ENCODE assay signal across 15 cellular contexts in the genomic region with DNA sequence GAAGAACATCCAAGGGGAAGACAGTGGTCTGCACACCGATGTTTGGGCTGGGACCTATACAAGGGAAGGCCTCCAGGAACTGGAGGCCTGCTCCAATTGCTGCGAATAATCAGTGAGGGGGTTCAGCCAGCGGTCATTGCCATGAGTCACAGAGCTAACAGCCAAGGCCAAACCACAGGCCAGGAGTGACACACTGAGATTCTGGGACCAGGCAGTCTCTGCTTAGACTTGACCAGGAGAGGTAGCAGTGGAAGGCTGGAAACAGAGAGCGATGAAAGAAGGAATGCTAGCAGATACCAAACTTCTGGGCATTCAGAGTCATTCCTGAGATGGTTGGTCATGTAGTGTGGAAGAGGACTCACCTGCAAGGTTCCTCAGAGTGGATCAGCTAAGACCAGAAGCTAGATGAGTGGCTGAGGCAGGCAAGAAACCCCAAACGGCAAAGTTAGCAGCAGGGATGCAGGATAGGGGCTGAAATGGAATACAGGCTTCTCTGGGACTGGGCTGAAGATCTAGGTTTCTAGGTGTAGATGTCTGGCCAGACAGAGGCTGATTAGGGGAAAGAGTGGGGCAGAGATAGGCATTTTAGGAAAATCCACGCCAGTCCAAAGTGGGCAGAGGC. TPM values are rescaled to one million over a fixed set of nuclear protein-coding genes. Genes with fewer than 3 reads are reported as not detected.
A peak's percentile ranks its signal among the peaks of the same experiment; 100 is the strongest.
DNase-seq lines count a peak whose midpoint lies in the region; ATAC-seq, FAIRE-seq and TF ChIP-seq lines count a peak whose summit lies in the region.
"Had no signal": no experiment of that assay in that cellular context is flagged by ENCODE, and none has a peak within 500 bp of the region (broad histone marks: within the 10 kb centered on the region; RNA-seq: fewer than 3 reads in every experiment).

No MANE protein-coding gene starts in this region.

- no peaks in the 10 kb centered on the region for H3K36me3 Mint-ChIP-seq in chondrocyte (ENCODE audit: low read depth)
- H3K36me3 Mint-ChIP-seq: CD4-positive, CD25-positive, alpha-beta regulatory T cell had no signal

- ATAC-seq in esophagus mucosa (peak; percentile 68), pancreas (peak in 3 of 4 donors; percentile 42 to 71 (median 67)), GM19328 (IDR thresholded peaks at IDR 0.05; ENCODE audit: unreplicated experiment) (no peak)
- ATAC-seq: activated CD4-positive, CD25-positive, alpha-beta regulatory T cell treated with anti-CD3 and anti-CD28 coated beads, Interleukin-2, amount 50 U/mL, for 24 hours; stimulated activated naive CD8-positive, alpha-beta T cell treated with anti-CD3 and anti-CD28 coated beads, Interleukin-15, Interleukin-2, amounts not matched to agents 100 U/mL and 50 U/mL, for 24 hours had no signal

- POLR2A ChIA-PET in BJ (lab: Charles Lee), result no interaction called here

- H3K4me1 Mint-ChIP-seq in chondrocyte (ENCODE audit: low read depth), result no peaks in the 10 kb centered on the region
- H3K4me1 Mint-ChIP-seq: CD4-positive, CD25-positive, alpha-beta regulatory T cell had no signal

- no peak overlapping the region for H3K27ac ChIP-seq in pancreas
- H3K27ac ChIP-seq: Peyer's patch had no signal

- no peaks in the 10 kb centered on the region for H3K4me1 ChIP-seq in pancreas
- H3K4me1 ChIP-seq: Peyer's patch had no signal

- WGBS in pancreas, 2 donors, result 75 to 77% methylated on average over 6 of the region's 6 CpGs

- H3K27ac Mint-ChIP-seq in chondrocyte (ENCODE audit: unreplicated experiment), result no peak overlapping the region
- H3K27ac Mint-ChIP-seq: CD4-positive, CD25-positive, alpha-beta regulatory T cell had no signal

- H3K27me3 ChIP-seq in BJ (ENCODE audit: control insufficient read depth, insufficient read depth, low read length) (no peaks in the 10 kb centered on the region), pancreas (peaks cover 0 to 5% (median 0%) of the 10 kb centered on the region in 4 donors)
- H3K27me3 ChIP-seq: Peyer's patch had no signal

- H3K36me3 ChIP-seq in BJ (ENCODE audit: control insufficient read depth, insufficient read depth, low read length), result no peaks in the 10 kb centered on the region
- no peaks in the 10 kb centered on the region for H3K36me3 ChIP-seq in pancreas
- H3K36me3 ChIP-seq: Peyer's patch had no signal

- intact Hi-C loops in pancreas (cut with DNase I), result no loop called here

- no peak overlapping the region for H3K4me3 Mint-ChIP-seq in chondrocyte (ENCODE audit: unreplicated experiment)
- H3K4me3 Mint-ChIP-seq: CD4-positive, CD25-positive, alpha-beta regulatory T cell had no signal

- peak; percentile 44 for DNase-seq in BJ (ENCODE audit: low read depth)
- DNase-seq in RKO (ENCODE audit: low spot score), result peak; percentile 56
- DNase-seq in pancreas, result peak in 1 of 6 donors; percentile 18
- DNase-seq in activated CD4-positive, alpha-beta T cell treated with anti-CD3 and anti-CD28 coated beads for 4 hours, result no peak
- no peak for DNase-seq in chondrocyte (ENCODE audit: low spot score)
- no peak for DNase-seq in islet precursor cell
- DNase-seq: activated naive CD4-positive, alpha-beta T cell treated with Interleukin-2 at 50 U/mL for 16 hours; CD4-positive, CD25-positive, alpha-beta regulatory T cell; NCI-H2029 treated with DMSO at 0.1 percent for 48 hours; stimulated activated naive CD8-positive, alpha-beta T cell treated with anti-CD3 and anti-CD28 coated beads, Interleukin-15, Interleukin-2, amounts not matched to agents 100 U/mL and 50 U/mL, for 24 hours had no signal

- CTCF ChIA-PET in BJ (lab: Yijun Ruan, JAX), result interaction anchor here (1.3 kb wide), 1 partner anchor 13 kb away, joined by 3 read pairs; no protein-coding TSS in a partner anchor

- no peak for TF ChIP-seq CTCF in BJ (IDR thresholded peaks at IDR 0.05; ENCODE audit: insufficient read depth, low read depth, low read length)
- TF ChIP-seq CTCF in pancreas (IDR thresholded peaks at IDR 0.05), result no peak
- no peak for TF ChIP-seq CTCF in chondrocyte (IDR thresholded peaks at IDR 0.05)

- H3K9me3 Mint-ChIP-seq in chondrocyte (ENCODE audit: low read depth), result peaks cover 18% of the 10 kb centered on the region
- H3K9me3 Mint-ChIP-seq: CD4-positive, CD25-positive, alpha-beta regulatory T cell had no signal

- H3K4me3 ChIP-seq in BJ (ENCODE audit: low read depth, low read length) (no peak overlapping the region), pancreas (no peak overlapping the region)
- H3K4me3 ChIP-seq: lung, Peyer's patch had no signal

- FAIRE-seq in pancreas (lab: Jason Lieb, UNC), result no peak

- H3K9me3 ChIP-seq in pancreas, result no peaks in the 10 kb centered on the region
- H3K9me3 ChIP-seq: Peyer's patch had no signal

- no peaks in the 10 kb centered on the region for H3K27me3 Mint-ChIP-seq in chondrocyte (ENCODE audit: low read depth)
- H3K27me3 Mint-ChIP-seq: CD4-positive, CD25-positive, alpha-beta regulatory T cell had no signal

RNA-seq across cellular contexts. Expression of a gene that starts 54.7 kb away (rescaled TPM):
- polyA plus RNA-seq in BJ (2011; rRNA removed) (not detected in 2 replicates), pancreas (not detected)
- not detected in 2 replicates for polyA minus RNA-seq in BJ (2011; rRNA and poly(A)+ RNA removed)
- total RNA-seq in esophagus mucosa (not detected), pancreas (not detected), chondrocyte (not detected in 3 replicates)
- total RNA-seq: CD4-positive, CD25-positive, alpha-beta regulatory T cell; lung; Peyer's patch had no signal
- polyA plus RNA-seq: CD4-positive, CD25-positive, alpha-beta regulatory T cell; lung had no signal

Comparison
In these comparisons a context has a peak if more than half of its experiments do, and no peak if none do; other contexts are left out.
1. DNase-seq: peak in BJ (single experiment) and RKO (single experiment); none in activated CD4-positive, alpha-beta T cell treated with anti-CD3 and anti-CD28 coated beads for 4 hours (0 of 2), chondrocyte (single experiment) and islet precursor cell (single experiment).